Comparison of ENCODE assay signal across 21 cellular contexts in the genomic region with DNA sequence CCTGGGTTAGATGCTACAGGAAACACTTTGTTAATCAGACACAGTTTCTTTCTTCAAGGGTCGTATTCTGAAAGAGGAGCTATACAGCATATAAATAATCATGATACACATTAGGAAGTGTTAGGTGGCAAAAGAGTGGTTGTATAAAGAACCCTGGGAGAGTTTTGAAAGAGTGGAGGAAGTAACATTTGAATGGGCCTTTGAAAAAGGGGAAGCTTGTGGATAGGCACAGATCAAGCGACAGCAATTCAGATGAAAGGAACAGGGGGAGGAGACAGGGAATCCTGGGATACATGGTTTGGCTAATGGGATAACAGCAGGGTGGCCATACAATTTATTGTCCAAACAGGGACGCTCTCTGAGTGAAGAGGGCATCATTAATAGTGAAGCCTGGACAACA.
A peak's percentile ranks its signal among the peaks of the same experiment; 100 is the strongest.
DNase-seq lines count a peak whose midpoint lies in the region; ATAC-seq and TF ChIP-seq lines count a peak whose summit lies in the region.
"Had no signal": no experiment of that assay in that cellular context is flagged by ENCODE, and none has a peak within 500 bp of the region (broad histone marks: within the 10 kb centered on the region; RNA-seq: fewer than 3 reads in every experiment).

No MANE protein-coding gene starts in this region.

- H3K36me3 Mint-ChIP-seq in activated B cell treated with CpG ODN at 0.5 μM for 24 hours (ENCODE audit: low read depth), result no peaks in the 10 kb centered on the region
- H3K36me3 Mint-ChIP-seq: brain; naive thymus-derived CD8-positive, alpha-beta T cell had no signal

- intact Hi-C loops in activated B cell treated with CpG ODN at 0.5 μM for 24 hours (cut with micrococcal nuclease), result no loop called here

- H3K27me3 Mint-ChIP-seq in activated B cell treated with CpG ODN at 0.5 μM for 24 hours, result no peaks in the 10 kb centered on the region
- H3K27me3 Mint-ChIP-seq: activated CD4-positive, alpha-beta memory T cell treated with anti-CD3 and anti-CD28 coated beads, Interleukin-2, amount 10 ng/mL, durations not matched to agents 7 days and 5 days; brain; naive thymus-derived CD8-positive, alpha-beta T cell had no signal

- POLR2A ChIA-PET in activated B cell treated with CpG ODN at 0.5 μM for 24 hours (lab: Charles Lee), result interaction anchor here (0.5 to 1.6 kb wide), 3 partner anchors 188 to 217 kb away, joined by 4 to 8 read pairs (median 4); partner anchors contain the start of gene GLCCI1

- H3K27ac Mint-ChIP-seq in activated B cell treated with CpG ODN at 0.5 μM for 24 hours, result peak overlapping the region; percentile 27
- H3K27ac Mint-ChIP-seq: activated CD4-positive, alpha-beta memory T cell treated with anti-CD3 and anti-CD28 coated beads, Interleukin-2, amount 10 ng/mL, durations not matched to agents 7 days and 5 days had no signal

- no peak overlapping the region for H3K4me3 Mint-ChIP-seq in activated B cell treated with CpG ODN at 0.5 μM for 24 hours
- H3K4me3 Mint-ChIP-seq: activated CD4-positive, alpha-beta memory T cell treated with anti-CD3 and anti-CD28 coated beads, Interleukin-2, amount 10 ng/mL, durations not matched to agents 7 days and 5 days; activated naive CD8-positive, alpha-beta T cell treated with anti-CD3 and anti-CD28 coated beads, Interleukin-2, amount 10 ng/mL, durations not matched to agents 7 days and 5 days; activated T-cell treated with anti-CD3 and anti-CD28 coated beads, Interleukin-2, amount 50 U/mL, for 4 hours; brain; naive thymus-derived CD8-positive, alpha-beta T cell had no signal

- CTCF ChIA-PET in activated B cell treated with CpG ODN at 0.5 μM for 24 hours (lab: Charles Lee), result interaction anchor here (1.1 to 1.5 kb wide), 5 partner anchors 9 to 591 kb away, joined by 3 to 8 read pairs (median 3); no protein-coding TSS in a partner anchor

- peaks cover 29% of the 10 kb centered on the region for H3K4me1 Mint-ChIP-seq in activated B cell treated with CpG ODN at 0.5 μM for 24 hours

- DNase-seq in NCI-H1417 (lab: John Stamatoyannopoulos, UW), result peak in 2 of 3 experiments; percentile 47 to 73
- DNase-seq in NCI-H1417 treated with DMSO at 0.1 percent for 48 hours (lab: John Stamatoyannopoulos, UW), result no peak
- peak; percentile 71 for DNase-seq in NCI-H69 (lab: John Stamatoyannopoulos, UW)
- DNase-seq in activated B cell treated with CpG ODN at 0.5 μM for 24 hours, result no peak
- peak; percentile 61 for DNase-seq in pons (ENCODE audit: low spot score)
- DNase-seq in effector CD4-positive, alpha-beta T cell, result no peak
- DNase-seq in T-helper 2 cell, result no peak
- DNase-seq: activated CD4-positive, alpha-beta memory T cell treated with anti-CD3 and anti-CD28 coated beads, Interleukin-2, amount 10 ng/mL, durations not matched to agents 7 days and 5 days; activated naive CD8-positive, alpha-beta T cell treated with anti-CD3 and anti-CD28 coated beads, Interleukin-2, amount 10 ng/mL, durations not matched to agents 7 days and 5 days; activated T-cell treated with anti-CD3 and anti-CD28 coated beads, Interleukin-2, amount 50 U/mL, for 4 hours; C1 segment of cervical spinal cord; DMS 273 treated with DMSO at 0.1 percent for 48 hours; glutamatergic neuron; GM23248; naive thymus-derived CD8-positive, alpha-beta T cell; NCI-H2029; NCI-H524; SK-N-SH had no signal

- H3K9me3 Mint-ChIP-seq in activated B cell treated with CpG ODN at 0.5 μM for 24 hours, result no peaks in the 10 kb centered on the region
- H3K9me3 Mint-ChIP-seq: activated CD4-positive, alpha-beta memory T cell treated with anti-CD3 and anti-CD28 coated beads, Interleukin-2, amount 10 ng/mL, durations not matched to agents 7 days and 5 days; activated naive CD8-positive, alpha-beta T cell treated with anti-CD3 and anti-CD28 coated beads, Interleukin-2, amount 10 ng/mL, durations not matched to agents 7 days and 5 days; activated T-cell treated with anti-CD3 and anti-CD28 coated beads, Interleukin-2, amount 50 U/mL, for 4 hours; brain; naive thymus-derived CD8-positive, alpha-beta T cell had no signal

- peak; percentile 54 for ATAC-seq in activated B cell treated with CpG ODN at 0.5 μM for 24 hours (ENCODE audit: low read depth)
- ATAC-seq in HG03175 (IDR thresholded peaks at IDR 0.05; ENCODE audit: unreplicated experiment), result no peak
- ATAC-seq: activated T-cell treated with anti-CD3 and anti-CD28 coated beads, Interleukin-2, amount 50 U/mL, for 4 hours; naive thymus-derived CD8-positive, alpha-beta T cell; Panc1 had no signal

- no peak for TF ChIP-seq CTCF in activated B cell treated with CpG ODN at 0.5 μM for 24 hours (IDR thresholded peaks at IDR 0.05)

Comparison
In these comparisons a context has a peak if more than half of its experiments do, and no peak if none do; other contexts are left out.
1. DNase-seq: peak in NCI-H1417 (2 of 3), NCI-H69 (single experiment) and pons (single experiment); none in NCI-H1417 treated with DMSO at 0.1 percent for 48 hours (single experiment), activated B cell treated with CpG ODN at 0.5 μM for 24 hours (single experiment), effector CD4-positive, alpha-beta T cell (single experiment) and T-helper 2 cell (0 of 5).